ENCODE assay signal across 8 cellular contexts in genomic region chr3:100492059-100492809, GRCh38. TPM values are rescaled to one million over a fixed set of nuclear protein-coding genes. Genes with fewer than 3 reads are reported as not detected.
DNase-seq lines count a peak whose midpoint lies in the region; TF ChIP-seq lines count a peak whose summit lies in the region.

A gene with protein sequence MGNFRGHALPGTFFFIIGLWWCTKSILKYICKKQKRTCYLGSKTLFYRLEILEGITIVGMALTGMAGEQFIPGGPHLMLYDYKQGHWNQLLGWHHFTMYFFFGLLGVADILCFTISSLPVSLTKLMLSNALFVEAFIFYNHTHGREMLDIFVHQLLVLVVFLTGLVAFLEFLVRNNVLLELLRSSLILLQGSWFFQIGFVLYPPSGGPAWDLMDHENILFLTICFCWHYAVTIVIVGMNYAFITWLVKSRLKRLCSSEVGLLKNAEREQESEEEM (plus strand): TSS chr3:100492619. CDS start chr3:100555212, 62,593 bp downstream.

- H3K4me1 ChIP-seq in DOHH2 (ENCODE audit: control insufficient read depth, low read length), result peaks cover 8% of the 10 kb centered on the region
- H3K4me1 ChIP-seq in GM23248 (ENCODE audit: insufficient read depth), result peaks cover 33% of the 10 kb centered on the region

- peaks cover 58% of the 10 kb centered on the region for H3K27me3 Mint-ChIP-seq in stimulated activated naive CD8-positive, alpha-beta T cell treated with anti-CD3 and anti-CD28 coated beads, Interleukin-15, Interleukin-2, amounts not matched to agents 100 ng/mL and 50 ng/mL, for 24 hours

- H3K36me3 Mint-ChIP-seq in stimulated activated naive CD8-positive, alpha-beta T cell treated with anti-CD3 and anti-CD28 coated beads, Interleukin-15, Interleukin-2, amounts not matched to agents 100 ng/mL and 50 ng/mL, for 24 hours (ENCODE audit: low read depth), result no peaks in the 10 kb centered on the region

- peak within 1 kb of the TSS; percentile 88 for H2AFZ ChIP-seq in GM23248
- peak within 1 kb of the TSS; percentile 36 for H2AFZ ChIP-seq in neural cell (ENCODE audit: low read depth, low read length)

- H3F3A ChIP-seq in DOHH2 (ENCODE audit: control insufficient read depth, insufficient read depth) (no peaks in the 10 kb centered on the region), GM23248 (ENCODE audit: insufficient read depth) (peaks cover 22% of the 10 kb centered on the region), neural cell (ENCODE audit: insufficient read depth, low read length, poor library complexity, severe bottlenecking) (peaks cover 3% of the 10 kb centered on the region)

- peaks cover 10% of the 10 kb centered on the region for H3K4me1 Mint-ChIP-seq in stimulated activated naive CD8-positive, alpha-beta T cell treated with anti-CD3 and anti-CD28 coated beads, Interleukin-15, Interleukin-2, amounts not matched to agents 100 ng/mL and 50 ng/mL, for 24 hours (ENCODE audit: low read depth)

- no peaks in the 10 kb centered on the region for H4K20me1 ChIP-seq in DOHH2 (ENCODE audit: control insufficient read depth, insufficient read depth, low read depth, low read length)
- no peaks in the 10 kb centered on the region for H4K20me1 ChIP-seq in GM23248 (ENCODE audit: insufficient read depth)
- no peaks in the 10 kb centered on the region for H4K20me1 ChIP-seq in neural cell (ENCODE audit: insufficient read depth)

- H3K4me3 Mint-ChIP-seq in stimulated activated naive CD8-positive, alpha-beta T cell treated with anti-CD3 and anti-CD28 coated beads, Interleukin-15, Interleukin-2, amounts not matched to agents 100 ng/mL and 50 ng/mL, for 24 hours, result peak within 1 kb of the TSS; percentile 86

- no peak within 1 kb of the TSS for H3K27ac ChIP-seq in DOHH2 (ENCODE audit: low read depth, low read length)
- H3K27ac ChIP-seq in GM23248, result peak within 1 kb of the TSS; percentile 98
- H3K27ac ChIP-seq in neural cell (ENCODE audit: low read length), result peak within 1 kb of the TSS; percentile 27

- peak within 1 kb of the TSS; percentile 98 for H3K9ac ChIP-seq in GM23248
- H3K9ac ChIP-seq in neural cell (ENCODE audit: low read length), result peak within 1 kb of the TSS; percentile 59

- H3K4me2 ChIP-seq in DOHH2 (ENCODE audit: low read length) (peak within 1 kb of the TSS; percentile 67), GM23248 (ENCODE audit: unreplicated experiment) (peak within 1 kb of the TSS; percentile 100), neural cell (ENCODE audit: low read length) (peak within 1 kb of the TSS; percentile 65)

- DNase-seq in GM23248, result peak; percentile 97
- DNase-seq in Kasumi-1 (lab: John Stamatoyannopoulos, UW), result peak; percentile 89 to 92
- peak; percentile 89 for DNase-seq in RPMI8226
- DNase-seq in activated gamma-delta T cell (lab: John Stamatoyannopoulos, UW), result peak; percentile 71
- DNase-seq in foreskin fibroblast, result peak; percentile 98 to 99

- H3K27me3 ChIP-seq in DOHH2 (ENCODE audit: control insufficient read depth, low read length) (peaks cover 22% of the 10 kb centered on the region), GM23248 (replicated peaks; ENCODE audit: insufficient read depth) (no peaks in the 10 kb centered on the region), neural cell (ENCODE audit: insufficient read depth, low read depth, low read length) (no peaks in the 10 kb centered on the region)

- no peaks in the 10 kb centered on the region for H3K9me3 Mint-ChIP-seq in stimulated activated naive CD8-positive, alpha-beta T cell treated with anti-CD3 and anti-CD28 coated beads, Interleukin-15, Interleukin-2, amounts not matched to agents 100 ng/mL and 50 ng/mL, for 24 hours

- H3K36me3 ChIP-seq in DOHH2 (ENCODE audit: control insufficient read depth, low read length) (no peaks in the 10 kb centered on the region), GM23248 (ENCODE audit: low read depth) (no peaks in the 10 kb centered on the region), neural cell (ENCODE audit: insufficient read depth, low read length) (no peaks in the 10 kb centered on the region)

- TF ChIP-seq CTCF in DOHH2 (IDR thresholded peaks at IDR 0.05; ENCODE audit: low read depth, low read length, poor library complexity, severe bottlenecking) (no peak), foreskin fibroblast (IDR thresholded peaks at IDR 0.05; ENCODE audit: low read depth, low read length) (no peak), neural cell (IDR thresholded peaks at IDR 0.05; ENCODE audit: poor library complexity, severe bottlenecking) (peak; percentile 44)

- WGBS in GM23248 (ENCODE audit: low coverage in 1 of 2, low lambda C conversion rate in 2 of 2, missing lambda C conversion rate in 2 of 2), 2 experiments, result 1% methylated on average over 45 to 46 of the region's 53 CpGs

- in situ Hi-C loops in GM23248 (cut with MboI), result no loop called here

- H3K9me2 ChIP-seq in DOHH2 (replicated peaks; ENCODE audit: control insufficient read depth, low read length) (no peaks in the 10 kb centered on the region), GM23248 (ENCODE audit: insufficient read depth) (no peaks in the 10 kb centered on the region), neural cell (ENCODE audit: insufficient read depth, low read length) (no peaks in the 10 kb centered on the region)

- no peak for TF ChIP-seq EP300 in neural cell (conservative IDR thresholded peaks at IDR 0.05; ENCODE audit: poor library complexity, severe bottlenecking)

- H3K9me3 ChIP-seq in DOHH2 (ENCODE audit: control insufficient read depth, insufficient read depth, low read length), result no peaks in the 10 kb centered on the region
- no peaks in the 10 kb centered on the region for H3K9me3 ChIP-seq in GM23248 (ENCODE audit: low read depth)
- H3K9me3 ChIP-seq in neural cell (ENCODE audit: low read length), result no peaks in the 10 kb centered on the region

- H3K4me3 ChIP-seq in DOHH2 (ENCODE audit: low read length) (peak within 1 kb of the TSS; percentile 68), GM23248 (peak within 1 kb of the TSS; percentile 87), foreskin fibroblast (ENCODE audit: low read depth in 1 of 2, low read length in 2 of 2) (peak within 1 kb of the TSS; percentile 58 to 71), neural cell (ENCODE audit: low read length) (peak within 1 kb of the TSS; percentile 65)

- H3K27ac Mint-ChIP-seq in stimulated activated naive CD8-positive, alpha-beta T cell treated with anti-CD3 and anti-CD28 coated beads, Interleukin-15, Interleukin-2, amounts not matched to agents 100 ng/mL and 50 ng/mL, for 24 hours, result peak within 1 kb of the TSS; percentile 41

- peak; percentile 37 for TF ChIP-seq RAD21 in neural cell (conservative IDR thresholded peaks at IDR 0.05)

- no peaks in the 10 kb centered on the region for H3K79me2 ChIP-seq in DOHH2 (ENCODE audit: control insufficient read depth, low read length)
- H3K79me2 ChIP-seq in GM23248 (ENCODE audit: insufficient read depth), result peaks cover 36% of the 10 kb centered on the region
- H3K79me2 ChIP-seq in neural cell (replicated peaks; ENCODE audit: insufficient read depth, low read length), result no peaks in the 10 kb centered on the region

TF ChIP-seq in neural cell, 6 proteins besides CTCF, POLR2A, EP300 and RAD21:
- TF ChIP-seq SMC3 (conservative IDR thresholded peaks at IDR 0.05; ENCODE audit: poor library complexity) (peak; percentile 48), EZH2 (IDR thresholded peaks at IDR 0.05; ENCODE audit: borderline replicate concordance, insufficient read depth, low read length, poor library complexity, severe bottlenecking) (no peak), TAF1 (IDR thresholded peaks at IDR 0.05; ENCODE audit: low read depth) (peak; percentile 74), REST (IDR thresholded peaks at IDR 0.05; ENCODE audit: borderline replicate concordance) (peak; percentile 68), POLR2AphosphoS5 (IDR thresholded peaks at IDR 0.05) (peak; percentile 74), MXI1 (conservative IDR thresholded peaks at IDR 0.05; ENCODE audit: poor library complexity, severe bottlenecking) (peak; percentile 47)

RNA-seq across cellular contexts. Expression of the gene that starts here (rescaled TPM):
- 84.9 and 87.7 TPM in 2 replicates for total RNA-seq in GM23248 (2014; rRNA removed; shearing (Covaris generic))
- polyA plus RNA-seq in GM23248 (2016; fragmentation: Nextera tagmentation; extraction: Ambion mirVana) (133 and 134 TPM in 2 replicates), neural cell (2.4 and 4.1 TPM in 2 replicates)
- polyA minus RNA-seq in neural cell, result 4.4 and 4.7 TPM in 2 replicates

Comparison
In these comparisons a context has a peak if more than half of its experiments do, and no peak if none do; other contexts are left out.
1. RNA of the gene that starts here (polyA plus RNA-seq): 133 to 134 TPM in GM23248; 2.4 to 4.1 TPM in neural cell; every median in the first group is over 10 times any median in the second.
2. Peak in every context shown above with its lines, with median percentiles within 50 percentile points of each other: H3K4me2 ChIP-seq, H3K4me3 ChIP-seq and DNase-seq.